In genomic region chr5:20229286-20230005, GRCh38 we compare ENCODE assay signal across 15 cellular contexts.
"Had no signal": no experiment of that assay in that cellular context is flagged by ENCODE, and none has a peak within 500 bp of the region (broad histone marks: within the 10 kb centered on the region; RNA-seq: fewer than 3 reads in every experiment).

No MANE protein-coding gene starts in this region.

- H3K4me1 ChIP-seq: left ventricle myocardium inferior, upper lobe of left lung had no signal

- ATAC-seq: activated CD4-positive, alpha-beta T cell treated with anti-CD3 and anti-CD28 coated beads for 36 hours; activated naive CD8-positive, alpha-beta T cell treated with anti-CD3 and anti-CD28 coated beads, Interleukin-2, amount 50 U/mL, for 24 hours; natural killer cell; right cardiac atrium had no signal

- H3K36me3 ChIP-seq: left ventricle myocardium inferior, upper lobe of left lung had no signal

- H3K4me3 ChIP-seq: left ventricle myocardium inferior, upper lobe of left lung had no signal

- DNase-seq: activated CD4-positive, alpha-beta T cell treated with anti-CD3 and anti-CD28 coated beads for 36 hours; activated CD8-positive, alpha-beta memory T cell treated with anti-CD3 and anti-CD28 coated beads for 24 hours; activated naive CD4-positive, alpha-beta T cell treated with Interleukin-2 at 50 U/mL for 16 hours; activated naive CD8-positive, alpha-beta T cell treated with anti-CD3 and anti-CD28 coated beads, Interleukin-2, amount 50 U/mL, for 24 hours; dermis blood vessel endothelial cell; glutamatergic neuron; immature natural killer cell; left ventricle myocardium inferior; natural killer cell; right cardiac atrium; stimulated activated CD4-positive, alpha-beta T cell treated with anti-CD3 and anti-CD28 coated beads, Interleukin-12 subunit alpha, Interleukin-12 subunit beta, amount 100 ng/mL, for 4 hours; stimulated activated naive CD4-positive, alpha-beta T cell treated with Interleukin-2 at 50 U/mL for 16 hours; T1000; upper lobe of left lung had no signal

- H3K27ac ChIP-seq: left ventricle myocardium inferior, upper lobe of left lung, VCaP had no signal

- H3K27me3 ChIP-seq: upper lobe of left lung had no signal

- H3K9me3 ChIP-seq: upper lobe of left lung had no signal
